8 cellular contexts compared by ENCODE assay signal in the genomic region with DNA sequence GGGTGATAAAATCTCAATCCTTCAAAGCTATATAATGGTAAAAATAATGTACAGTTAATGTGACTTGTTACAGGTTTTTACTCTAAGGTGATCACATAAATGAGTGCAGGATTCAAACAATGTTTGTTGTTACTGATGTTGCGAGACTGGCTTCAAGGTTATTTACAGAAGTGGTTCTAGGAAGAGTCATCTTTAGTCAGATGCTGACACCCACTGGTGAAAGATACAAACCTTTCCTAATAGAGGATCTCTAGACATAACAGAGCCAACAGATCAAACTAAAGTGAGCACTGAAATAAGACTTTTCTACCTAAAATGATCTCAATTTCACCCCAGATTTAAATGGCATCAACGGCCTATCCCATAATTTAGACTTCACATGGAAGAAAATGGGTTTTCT. TPM values are rescaled to one million over a fixed set of nuclear protein-coding genes. Genes with fewer than 3 reads are reported as not detected.
DNase-seq lines count a peak whose midpoint lies in the region; ATAC-seq and TF ChIP-seq lines count a peak whose summit lies in the region.

No MANE protein-coding gene starts in this region.

- no peak overlapping the region for H3K4me3 Mint-ChIP-seq in brain

- H3K27ac ChIP-seq in 22Rv1: no peak overlapping the region

- TF ChIP-seq CTCF in 22Rv1 (IDR thresholded peaks at IDR 0.05): peak; percentile 54
- TF ChIP-seq CTCF in GM13976 (IDR thresholded peaks at IDR 0.05; ENCODE audit: borderline replicate concordance, control extremely low read depth, extremely low read depth, insufficient read depth, missing control alignments): peak; percentile 11
- TF ChIP-seq CTCF in brain (conservative IDR thresholded peaks at IDR 0.05): peak; percentile 81 to 85

- H3K27ac Mint-ChIP-seq in brain: peak overlapping the region in 1 of 5 experiments; percentile 62

- no peaks in the 10 kb centered on the region for H3K9me3 Mint-ChIP-seq in brain

- peak; percentile 51 for DNase-seq in GM13976 (ENCODE audit: low spot score)
- peak; percentile 36 for DNase-seq in NCI-H2227 treated with DMSO at 0.1 percent for 48 hours (lab: John Stamatoyannopoulos, UW)
- DNase-seq in left kidney (ENCODE audit: low read depth, low spot score): peak; percentile 83
- no peak for DNase-seq in iPS-NIHi11 (ENCODE audit: low spot score)

- H3K27me3 Mint-ChIP-seq in brain: no peaks in the 10 kb centered on the region

- in situ Hi-C loops in GM13976 (cut with MboI; ENCODE audit: low sequenced_read_pairs, unreplicated experiment): loop anchor here (5.0 kb wide), 1 partner anchor 68 kb away; no protein-coding TSS in a partner anchor

- peaks cover 14% of the 10 kb centered on the region for H3K36me3 Mint-ChIP-seq in brain

- H3K4me1 Mint-ChIP-seq in brain: peaks cover 9% of the 10 kb centered on the region

- no peak for ATAC-seq in HG03520 (IDR thresholded peaks at IDR 0.05; ENCODE audit: unreplicated experiment)
- ATAC-seq in HG03045 (IDR thresholded peaks at IDR 0.05; ENCODE audit: unreplicated experiment): no peak

RNA-seq across cellular contexts. Expression of gene ARSB, which starts 20.2 kb away (rescaled TPM):
- 2.6 TPM for polyA plus RNA-seq in brain (ENCODE audit: insufficient read depth, low read depth, low replicate concordance)

Comparison
In these comparisons a context has a peak if more than half of its experiments do, and no peak if none do; other contexts are left out.
1. CTCF ChIP-seq: peak in every context shown above with its lines; median percentile 83 in brain; 54 in 22Rv1; 11 in GM13976.